In the genomic region with DNA sequence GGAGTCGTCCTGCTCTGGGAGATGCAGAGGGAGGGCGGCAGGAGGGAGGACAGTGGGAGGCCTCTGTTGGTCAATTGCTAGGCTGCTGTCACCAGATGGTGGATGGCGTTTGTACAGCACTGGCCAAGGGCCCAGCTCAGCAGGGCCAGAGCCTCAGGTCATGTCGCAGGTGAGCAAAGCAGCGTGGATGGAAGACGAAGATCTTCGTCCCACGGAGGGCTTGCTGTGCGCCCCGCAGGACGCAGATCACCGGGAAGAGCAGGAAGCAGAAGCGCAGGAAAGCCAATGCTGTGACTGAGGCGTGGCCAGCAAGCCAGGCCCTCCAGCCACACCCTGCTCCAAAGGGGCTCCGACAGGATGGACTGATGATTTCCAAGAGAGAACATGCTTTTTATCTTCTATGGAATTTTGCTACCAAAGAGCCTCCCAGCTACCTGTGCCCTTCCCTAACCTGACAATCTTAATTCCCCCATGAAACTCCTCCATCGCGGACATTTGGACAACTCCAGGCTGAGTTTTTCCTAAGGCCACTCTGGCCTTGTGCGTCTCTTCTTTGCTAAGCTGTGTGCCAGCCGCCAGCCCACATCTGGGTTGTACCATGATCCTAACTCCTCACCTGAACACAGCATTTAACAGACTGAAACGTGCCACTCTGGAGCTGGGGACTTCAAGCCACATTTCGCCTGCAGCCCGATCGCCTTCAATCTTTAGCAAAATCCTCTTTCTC, we compare ENCODE assay signal across 1 cellular context.
A peak's percentile ranks its signal among the peaks of the same experiment; 100 is the strongest.
TF ChIP-seq lines count a peak whose summit lies in the region.

No MANE protein-coding gene starts in this region.

TF ChIP-seq in HepG2, 621 proteins besides CTCF, POLR2A, EP300 and RAD21 (continued from another document):
- TF ChIP-seq, protein P1, sequence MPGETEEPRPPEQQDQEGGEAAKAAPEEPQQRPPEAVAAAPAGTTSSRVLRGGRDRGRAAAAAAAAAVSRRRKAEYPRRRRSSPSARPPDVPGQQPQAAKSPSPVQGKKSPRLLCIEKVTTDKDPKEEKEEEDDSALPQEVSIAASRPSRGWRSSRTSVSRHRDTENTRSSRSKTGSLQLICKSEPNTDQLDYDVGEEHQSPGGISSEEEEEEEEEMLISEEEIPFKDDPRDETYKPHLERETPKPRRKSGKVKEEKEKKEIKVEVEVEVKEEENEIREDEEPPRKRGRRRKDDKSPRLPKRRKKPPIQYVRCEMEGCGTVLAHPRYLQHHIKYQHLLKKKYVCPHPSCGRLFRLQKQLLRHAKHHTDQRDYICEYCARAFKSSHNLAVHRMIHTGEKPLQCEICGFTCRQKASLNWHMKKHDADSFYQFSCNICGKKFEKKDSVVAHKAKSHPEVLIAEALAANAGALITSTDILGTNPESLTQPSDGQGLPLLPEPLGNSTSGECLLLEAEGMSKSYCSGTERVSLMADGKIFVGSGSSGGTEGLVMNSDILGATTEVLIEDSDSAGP (CRISPR knock-in tag; IDR thresholded peaks at IDR 0.05; ENCODE audit: borderline replicate concordance): peak; percentile 41; the same call in 1 of the 2 replicates
- TF ChIP-seq, protein P2, sequence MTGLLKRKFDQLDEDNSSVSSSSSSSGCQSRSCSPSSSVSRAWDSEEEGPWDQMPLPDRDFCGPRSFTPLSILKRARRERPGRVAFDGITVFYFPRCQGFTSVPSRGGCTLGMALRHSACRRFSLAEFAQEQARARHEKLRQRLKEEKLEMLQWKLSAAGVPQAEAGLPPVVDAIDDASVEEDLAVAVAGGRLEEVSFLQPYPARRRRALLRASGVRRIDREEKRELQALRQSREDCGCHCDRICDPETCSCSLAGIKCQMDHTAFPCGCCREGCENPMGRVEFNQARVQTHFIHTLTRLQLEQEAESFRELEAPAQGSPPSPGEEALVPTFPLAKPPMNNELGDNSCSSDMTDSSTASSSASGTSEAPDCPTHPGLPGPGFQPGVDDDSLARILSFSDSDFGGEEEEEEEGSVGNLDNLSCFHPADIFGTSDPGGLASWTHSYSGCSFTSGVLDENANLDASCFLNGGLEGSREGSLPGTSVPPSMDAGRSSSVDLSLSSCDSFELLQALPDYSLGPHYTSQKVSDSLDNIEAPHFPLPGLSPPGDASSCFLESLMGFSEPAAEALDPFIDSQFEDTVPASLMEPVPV (CRISPR knock-in tag; IDR thresholded peaks at IDR 0.05): 0 out of 2 replicates have a peak, but pooled peaks have one; percentile 7
- TF ChIP-seq IRF2 (CRISPR knock-in tag; IDR thresholded peaks at IDR 0.05): no peak
- TF ChIP-seq, protein P3, sequence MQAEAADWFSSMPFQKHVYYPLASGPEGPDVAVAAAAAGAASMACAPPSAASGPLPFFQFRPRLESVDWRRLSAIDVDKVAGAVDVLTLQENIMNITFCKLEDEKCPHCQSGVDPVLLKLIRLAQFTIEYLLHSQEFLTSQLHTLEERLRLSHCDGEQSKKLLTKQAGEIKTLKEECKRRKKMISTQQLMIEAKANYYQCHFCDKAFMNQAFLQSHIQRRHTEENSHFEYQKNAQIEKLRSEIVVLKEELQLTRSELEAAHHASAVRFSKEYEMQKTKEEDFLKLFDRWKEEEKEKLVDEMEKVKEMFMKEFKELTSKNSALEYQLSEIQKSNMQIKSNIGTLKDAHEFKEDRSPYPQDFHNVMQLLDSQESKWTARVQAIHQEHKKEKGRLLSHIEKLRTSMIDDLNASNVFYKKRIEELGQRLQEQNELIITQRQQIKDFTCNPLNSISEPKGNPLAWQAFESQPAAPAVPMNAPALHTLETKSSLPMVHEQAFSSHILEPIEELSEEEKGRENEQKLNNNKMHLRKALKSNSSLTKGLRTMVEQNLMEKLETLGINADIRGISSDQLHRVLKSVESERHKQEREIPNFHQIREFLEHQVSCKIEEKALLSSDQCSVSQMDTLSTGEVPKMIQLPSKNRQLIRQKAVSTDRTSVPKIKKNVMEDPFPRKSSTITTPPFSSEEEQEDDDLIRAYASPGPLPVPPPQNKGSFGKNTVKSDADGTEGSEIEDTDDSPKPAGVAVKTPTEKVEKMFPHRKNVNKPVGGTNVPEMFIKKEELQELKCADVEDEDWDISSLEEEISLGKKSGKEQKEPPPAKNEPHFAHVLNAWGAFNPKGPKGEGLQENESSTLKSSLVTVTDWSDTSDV (CRISPR knock-in tag; IDR thresholded peaks at IDR 0.05): no peak
- TF ChIP-seq ZNF746 (CRISPR knock-in tag; IDR thresholded peaks at IDR 0.05): peak; percentile 66; the same call in 1 of the 2 replicates
- TF ChIP-seq FOXP1 (IDR thresholded peaks at IDR 0.05): no peak
- TF ChIP-seq FOXP1 (CRISPR knock-in tag; IDR thresholded peaks at IDR 0.05): no peak
- TF ChIP-seq BRCA1 (CRISPR knock-in tag; IDR thresholded peaks at IDR 0.05): no peak
- TF ChIP-seq CHD2 (IDR thresholded peaks at IDR 0.05; ENCODE audit: low read depth, low read length): no peak; the same call in 1 of the 2 replicates
- peak; percentile 57; the same call in 1 of the 2 replicates for TF ChIP-seq NRL (CRISPR knock-in tag; IDR thresholded peaks at IDR 0.05; ENCODE audit: borderline replicate concordance)
- no peak for TF ChIP-seq ZNF12 (CRISPR knock-in tag; IDR thresholded peaks at IDR 0.05)
- TF ChIP-seq TBX2 (CRISPR knock-in tag; IDR thresholded peaks at IDR 0.05; ENCODE audit: borderline replicate concordance): peak; percentile 3
- TF ChIP-seq HNRNPLL (IDR thresholded peaks at IDR 0.05; ENCODE audit: low read depth, low read length, poor library complexity, severe bottlenecking): peak; percentile 28
- peak; percentile 50; the same call in 1 of the 2 replicates for TF ChIP-seq ZFY (CRISPR knock-in tag; IDR thresholded peaks at IDR 0.05)
- TF ChIP-seq, protein P4, sequence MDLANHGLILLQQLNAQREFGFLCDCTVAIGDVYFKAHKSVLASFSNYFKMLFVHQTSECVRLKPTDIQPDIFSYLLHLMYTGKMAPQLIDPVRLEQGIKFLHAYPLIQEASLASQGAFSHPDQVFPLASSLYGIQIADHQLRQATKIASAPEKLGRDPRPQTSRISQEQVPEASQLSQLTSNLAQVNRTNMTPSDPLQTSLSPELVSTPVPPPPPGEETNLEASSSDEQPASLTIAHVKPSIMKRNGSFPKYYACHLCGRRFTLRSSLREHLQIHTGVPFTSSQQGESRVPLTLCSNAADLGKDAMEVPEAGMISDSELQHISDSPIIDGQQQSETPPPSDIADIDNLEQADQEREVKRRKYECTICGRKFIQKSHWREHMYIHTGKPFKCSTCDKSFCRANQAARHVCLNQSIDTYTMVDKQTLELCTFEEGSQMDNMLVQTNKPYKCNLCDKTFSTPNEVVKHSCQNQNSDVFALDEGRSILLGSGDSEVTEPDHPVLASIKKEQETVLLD (CRISPR knock-in tag; IDR thresholded peaks at IDR 0.05; ENCODE audit: low read depth): no peak
- no peak for TF ChIP-seq GATAD1 (CRISPR knock-in tag; IDR thresholded peaks at IDR 0.05)
- TF ChIP-seq ZNF564 (CRISPR knock-in tag; IDR thresholded peaks at IDR 0.05): 0 out of 2 replicates have a peak, but pooled peaks have one; percentile 30
- TF ChIP-seq TOPORS (CRISPR knock-in tag; IDR thresholded peaks at IDR 0.05): no peak
- no peak for TF ChIP-seq ZNF33B (CRISPR knock-in tag; IDR thresholded peaks at IDR 0.05)
- 0 out of 2 replicates have a peak, but pooled peaks have one; percentile 42 for TF ChIP-seq KMT2B (CRISPR knock-in tag; IDR thresholded peaks at IDR 0.05)
- peak; percentile 9; the same call in 1 of the 2 replicates for TF ChIP-seq ZNF773 (CRISPR knock-in tag; IDR thresholded peaks at IDR 0.05; ENCODE audit: borderline replicate concordance)
- TF ChIP-seq EEA1 (CRISPR knock-in tag; IDR thresholded peaks at IDR 0.05; ENCODE audit: borderline replicate concordance): peak; percentile 57; the same call in 1 of the 2 replicates
- TF ChIP-seq, protein P5, sequence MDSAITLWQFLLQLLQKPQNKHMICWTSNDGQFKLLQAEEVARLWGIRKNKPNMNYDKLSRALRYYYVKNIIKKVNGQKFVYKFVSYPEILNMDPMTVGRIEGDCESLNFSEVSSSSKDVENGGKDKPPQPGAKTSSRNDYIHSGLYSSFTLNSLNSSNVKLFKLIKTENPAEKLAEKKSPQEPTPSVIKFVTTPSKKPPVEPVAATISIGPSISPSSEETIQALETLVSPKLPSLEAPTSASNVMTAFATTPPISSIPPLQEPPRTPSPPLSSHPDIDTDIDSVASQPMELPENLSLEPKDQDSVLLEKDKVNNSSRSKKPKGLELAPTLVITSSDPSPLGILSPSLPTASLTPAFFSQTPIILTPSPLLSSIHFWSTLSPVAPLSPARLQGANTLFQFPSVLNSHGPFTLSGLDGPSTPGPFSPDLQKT (CRISPR knock-in tag; IDR thresholded peaks at IDR 0.05; ENCODE audit: borderline replicate concordance): no peak
- TF ChIP-seq ZSCAN21 (CRISPR knock-in tag; IDR thresholded peaks at IDR 0.05; ENCODE audit: borderline replicate concordance): no peak
- no peak for TF ChIP-seq ZNF335 (CRISPR knock-in tag; IDR thresholded peaks at IDR 0.05)
- TF ChIP-seq, protein P6, sequence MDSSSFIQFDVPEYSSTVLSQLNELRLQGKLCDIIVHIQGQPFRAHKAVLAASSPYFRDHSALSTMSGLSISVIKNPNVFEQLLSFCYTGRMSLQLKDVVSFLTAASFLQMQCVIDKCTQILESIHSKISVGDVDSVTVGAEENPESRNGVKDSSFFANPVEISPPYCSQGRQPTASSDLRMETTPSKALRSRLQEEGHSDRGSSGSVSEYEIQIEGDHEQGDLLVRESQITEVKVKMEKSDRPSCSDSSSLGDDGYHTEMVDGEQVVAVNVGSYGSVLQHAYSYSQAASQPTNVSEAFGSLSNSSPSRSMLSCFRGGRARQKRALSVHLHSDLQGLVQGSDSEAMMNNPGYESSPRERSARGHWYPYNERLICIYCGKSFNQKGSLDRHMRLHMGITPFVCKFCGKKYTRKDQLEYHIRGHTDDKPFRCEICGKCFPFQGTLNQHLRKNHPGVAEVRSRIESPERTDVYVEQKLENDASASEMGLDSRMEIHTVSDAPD (CRISPR knock-in tag; IDR thresholded peaks at IDR 0.05): no peak
- peak; percentile 58; the same call in 1 of the 2 replicates for TF ChIP-seq ZNF232 (CRISPR knock-in tag; IDR thresholded peaks at IDR 0.05; ENCODE audit: borderline replicate concordance)
- TF ChIP-seq, protein P7, sequence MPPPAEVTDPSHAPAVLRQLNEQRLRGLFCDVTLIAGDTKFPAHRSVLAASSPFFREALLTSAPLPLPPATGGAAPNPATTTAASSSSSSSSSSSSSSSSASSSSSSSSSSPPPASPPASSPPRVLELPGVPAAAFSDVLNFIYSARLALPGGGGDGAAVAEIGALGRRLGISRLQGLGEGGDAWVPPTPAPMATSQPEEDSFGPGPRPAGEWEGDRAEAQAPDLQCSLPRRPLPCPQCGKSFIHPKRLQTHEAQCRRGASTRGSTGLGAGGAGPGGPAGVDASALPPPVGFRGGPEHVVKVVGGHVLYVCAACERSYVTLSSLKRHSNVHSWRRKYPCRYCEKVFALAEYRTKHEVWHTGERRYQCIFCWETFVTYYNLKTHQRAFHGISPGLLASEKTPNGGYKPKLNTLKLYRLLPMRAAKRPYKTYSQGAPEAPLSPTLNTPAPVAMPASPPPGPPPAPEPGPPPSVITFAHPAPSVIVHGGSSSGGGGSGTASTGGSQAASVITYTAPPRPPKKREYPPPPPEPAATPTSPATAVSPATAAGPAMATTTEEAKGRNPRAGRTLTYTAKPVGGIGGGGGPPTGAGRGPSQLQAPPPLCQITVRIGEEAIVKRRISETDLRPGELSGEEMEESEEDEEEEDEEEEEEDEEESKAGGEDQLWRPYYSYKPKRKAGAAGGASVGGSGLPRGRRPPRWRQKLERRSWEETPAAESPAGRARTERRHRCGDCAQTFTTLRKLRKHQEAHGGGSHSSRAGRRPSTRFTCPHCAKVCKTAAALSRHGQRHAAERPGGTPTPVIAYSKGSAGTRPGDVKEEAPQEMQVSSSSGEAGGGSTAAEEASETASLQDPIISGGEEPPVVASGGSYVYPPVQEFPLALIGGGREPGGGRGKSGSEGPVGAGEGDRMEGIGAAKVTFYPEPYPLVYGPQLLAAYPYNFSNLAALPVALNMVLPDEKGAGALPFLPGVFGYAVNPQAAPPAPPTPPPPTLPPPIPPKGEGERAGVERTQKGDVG (CRISPR knock-in tag; IDR thresholded peaks at IDR 0.05; ENCODE audit: borderline replicate concordance): 0 out of 2 replicates have a peak, but pooled peaks have one; percentile 32
- TF ChIP-seq, protein P8, sequence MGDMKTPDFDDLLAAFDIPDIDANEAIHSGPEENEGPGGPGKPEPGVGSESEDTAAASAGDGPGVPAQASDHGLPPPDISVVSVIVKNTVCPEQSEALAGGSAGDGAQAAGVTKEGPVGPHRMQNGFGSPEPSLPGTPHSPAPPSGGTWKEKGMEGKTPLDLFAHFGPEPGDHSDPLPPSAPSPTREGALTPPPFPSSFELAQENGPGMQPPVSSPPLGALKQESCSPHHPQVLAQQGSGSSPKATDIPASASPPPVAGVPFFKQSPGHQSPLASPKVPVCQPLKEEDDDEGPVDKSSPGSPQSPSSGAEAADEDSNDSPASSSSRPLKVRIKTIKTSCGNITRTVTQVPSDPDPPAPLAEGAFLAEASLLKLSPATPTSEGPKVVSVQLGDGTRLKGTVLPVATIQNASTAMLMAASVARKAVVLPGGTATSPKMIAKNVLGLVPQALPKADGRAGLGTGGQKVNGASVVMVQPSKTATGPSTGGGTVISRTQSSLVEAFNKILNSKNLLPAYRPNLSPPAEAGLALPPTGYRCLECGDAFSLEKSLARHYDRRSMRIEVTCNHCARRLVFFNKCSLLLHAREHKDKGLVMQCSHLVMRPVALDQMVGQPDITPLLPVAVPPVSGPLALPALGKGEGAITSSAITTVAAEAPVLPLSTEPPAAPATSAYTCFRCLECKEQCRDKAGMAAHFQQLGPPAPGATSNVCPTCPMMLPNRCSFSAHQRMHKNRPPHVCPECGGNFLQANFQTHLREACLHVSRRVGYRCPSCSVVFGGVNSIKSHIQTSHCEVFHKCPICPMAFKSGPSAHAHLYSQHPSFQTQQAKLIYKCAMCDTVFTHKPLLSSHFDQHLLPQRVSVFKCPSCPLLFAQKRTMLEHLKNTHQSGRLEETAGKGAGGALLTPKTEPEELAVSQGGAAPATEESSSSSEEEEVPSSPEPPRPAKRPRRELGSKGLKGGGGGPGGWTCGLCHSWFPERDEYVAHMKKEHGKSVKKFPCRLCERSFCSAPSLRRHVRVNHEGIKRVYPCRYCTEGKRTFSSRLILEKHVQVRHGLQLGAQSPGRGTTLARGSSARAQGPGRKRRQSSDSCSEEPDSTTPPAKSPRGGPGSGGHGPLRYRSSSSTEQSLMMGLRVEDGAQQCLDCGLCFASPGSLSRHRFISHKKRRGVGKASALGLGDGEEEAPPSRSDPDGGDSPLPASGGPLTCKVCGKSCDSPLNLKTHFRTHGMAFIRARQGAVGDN (CRISPR knock-in tag; IDR thresholded peaks at IDR 0.05): peak; percentile 51; the same call in 1 of the 2 replicates
- TF ChIP-seq, protein P9, sequence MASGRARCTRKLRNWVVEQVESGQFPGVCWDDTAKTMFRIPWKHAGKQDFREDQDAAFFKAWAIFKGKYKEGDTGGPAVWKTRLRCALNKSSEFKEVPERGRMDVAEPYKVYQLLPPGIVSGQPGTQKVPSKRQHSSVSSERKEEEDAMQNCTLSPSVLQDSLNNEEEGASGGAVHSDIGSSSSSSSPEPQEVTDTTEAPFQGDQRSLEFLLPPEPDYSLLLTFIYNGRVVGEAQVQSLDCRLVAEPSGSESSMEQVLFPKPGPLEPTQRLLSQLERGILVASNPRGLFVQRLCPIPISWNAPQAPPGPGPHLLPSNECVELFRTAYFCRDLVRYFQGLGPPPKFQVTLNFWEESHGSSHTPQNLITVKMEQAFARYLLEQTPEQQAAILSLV (CRISPR knock-in tag; IDR thresholded peaks at IDR 0.05; ENCODE audit: borderline replicate concordance): peak; percentile 78; the same call in 1 of the 2 replicates
- TF ChIP-seq ZNF7 (CRISPR knock-in tag; IDR thresholded peaks at IDR 0.05): no peak
